In genomic region chr13:36131215-36131930, GRCh38 we compare ENCODE assay signal across 9 cellular contexts. TPM values are rescaled to one million over a fixed set of nuclear protein-coding genes. Genes with fewer than 3 reads are reported as not detected.
A peak's percentile ranks its signal among the peaks of the same experiment; 100 is the strongest.
DNase-seq lines count a peak whose midpoint lies in the region; ATAC-seq, FAIRE-seq and TF ChIP-seq lines count a peak whose summit lies in the region.
"Had no signal": no experiment of that assay in that cellular context is flagged by ENCODE, and none has a peak within 500 bp of the region (broad histone marks: within the 10 kb centered on the region; RNA-seq: fewer than 3 reads in every experiment).

Gene DCLK1 (minus strand): TSS chr13:36131382.

- TF ChIP-seq CTCF in ovary (IDR thresholded peaks at IDR 0.05), result no peak

- H3K4me1 Mint-ChIP-seq in stimulated activated naive B cell treated with anti-CD40 and anti-IgM and Interleukin-4, amounts not matched to agents 10 μg/mL and 1 μg/mL and 100 μg/mL, for 72 hours, result peaks cover 0 to 5% of the 10 kb centered on the region in 2 donors

- H3K4me1 ChIP-seq in HAP-1 (peaks cover 7% of the 10 kb centered on the region), ovary (ENCODE audit: insufficient read depth) (peaks cover 2% of the 10 kb centered on the region)

- H3K9me3 ChIP-seq in HAP-1 (no peaks in the 10 kb centered on the region), ovary (no peaks in the 10 kb centered on the region)

- no peak for TF ChIP-seq POLR2A in ovary (IDR thresholded peaks at IDR 0.05)

- WGBS in ovary, 3 donors, result 8 to 11% (median 8%) methylated on average over 32 to 48 of the region's 48 CpGs

- peak within 1 kb of the TSS; percentile 9 to 52 for H3K27ac ChIP-seq in ovary
- H3K27ac ChIP-seq: HL-60 had no signal

- ATAC-seq in stimulated activated naive B cell treated with anti-CD40 and anti-IgM and Interleukin-4, amounts not matched to agents 10 μg/mL and 1 μg/mL and 100 μg/mL, for 72 hours (replicated peaks), result no peak
- ATAC-seq in HG02623 (IDR thresholded peaks at IDR 0.05; ENCODE audit: unreplicated experiment) (no peak), GM18868 (IDR thresholded peaks at IDR 0.05; ENCODE audit: unreplicated experiment) (no peak)

- FAIRE-seq in frontal cortex (lab: Jason Lieb, UNC), result no peak

- H3K4me3 ChIP-seq in HAP-1, result peak within 1 kb of the TSS; percentile 48
- peak within 1 kb of the TSS; percentile 40 for H3K4me3 ChIP-seq in ovary

- no peaks in the 10 kb centered on the region for H3K36me3 ChIP-seq in HAP-1 (replicated peaks)
- H3K36me3 ChIP-seq in ovary, result no peaks in the 10 kb centered on the region

- TF ChIP-seq EP300 in ovary (IDR thresholded peaks at IDR 0.05), result no peak

- H3K27me3 Mint-ChIP-seq in stimulated activated naive B cell treated with anti-CD40 and anti-IgM and Interleukin-4, amounts not matched to agents 10 μg/mL and 1 μg/mL and 100 μg/mL, for 72 hours, result peaks cover 19 to 76% of the 10 kb centered on the region in 2 donors

- DNase-seq in HAP-1 (ENCODE audit: low spot score in 2 of 2) (peak; percentile 76 to 88), SK-N-DZ (ENCODE audit: low spot score) (peak; percentile 80), frontal cortex (ENCODE audit: low spot score in 2 of 2) (peak; percentile 30 to 31), ovary (peak; percentile 63 to 82 (median 70)), pons (ENCODE audit: low spot score) (no peak)
- no peak for DNase-seq in stimulated activated naive B cell treated with anti-CD40 and anti-IgM and Interleukin-4, amounts not matched to agents 10 μg/mL and 1 μg/mL and 100 μg/mL, for 72 hours

- H3K27ac Mint-ChIP-seq in stimulated activated naive B cell treated with anti-CD40 and anti-IgM and Interleukin-4, amounts not matched to agents 10 μg/mL and 1 μg/mL and 100 μg/mL, for 72 hours, result no peak within 1 kb of the TSS

- intact Hi-C loops in ovary (cut with DNase I), result loop anchor here in 1 of 4 donors (10.0 kb wide), 1 partner anchor 77 kb away; no protein-coding TSS in a partner anchor

- no peak within 1 kb of the TSS for H3K4me3 Mint-ChIP-seq in stimulated activated naive B cell treated with anti-CD40 and anti-IgM and Interleukin-4, amounts not matched to agents 10 μg/mL and 1 μg/mL and 100 μg/mL, for 72 hours

- H3K9me3 Mint-ChIP-seq in stimulated activated naive B cell treated with anti-CD40 and anti-IgM and Interleukin-4, amounts not matched to agents 10 μg/mL and 1 μg/mL and 100 μg/mL, for 72 hours, result peaks cover 0 to 5% of the 10 kb centered on the region in 2 donors

- H3K27me3 ChIP-seq in HAP-1 (ENCODE audit: low read depth), result no peaks in the 10 kb centered on the region
- no peaks in the 10 kb centered on the region for H3K27me3 ChIP-seq in ovary

- in situ Hi-C loops in HAP-1 (cut with MboI; ENCODE audit: low sequenced_read_pairs), result no loop called here

- no peaks in the 10 kb centered on the region for H3K36me3 Mint-ChIP-seq in stimulated activated naive B cell treated with anti-CD40 and anti-IgM and Interleukin-4, amounts not matched to agents 10 μg/mL and 1 μg/mL and 100 μg/mL, for 72 hours

RNA-seq across cellular contexts. Expression of gene DCLK1, which starts in this region (rescaled TPM):
- polyA plus RNA-seq in SK-N-DZ (2014; cell fraction: cytosol; rRNA removed), result 16.0 and 18.2 TPM in 2 replicates
- polyA plus RNA-seq in SK-N-DZ (2014; cell fraction: nucleus; rRNA removed), result 11.5 and 12.3 TPM in 2 replicates
- 263 TPM for total RNA-seq in frontal cortex
- 10 to 100 TPM in 5 of 7 donors, 1 to 10 TPM in 2; 8.3 to 37.0 (median 24.0) TPM for total RNA-seq in ovary
- 10 to 100 TPM in 1 of 2 donors, 1 to 10 TPM in 1; 3.3 to 17.3 TPM for polyA plus RNA-seq in ovary

Comparison
In these comparisons a context has a peak if more than half of its experiments do, and no peak if none do; other contexts are left out.
1. DNase-seq: peak in HAP-1 (2 of 2), SK-N-DZ (single experiment), frontal cortex (2 of 2) and ovary (5 of 5); none in stimulated activated naive B cell treated with anti-CD40 and anti-IgM and Interleukin-4, amounts not matched to agents 10 μg/mL and 1 μg/mL and 100 μg/mL, for 72 hours (single experiment) and pons (single experiment).